8 cellular contexts compared by ENCODE assay signal in genomic region chr4:22129454-22130075, GRCh38.
DNase-seq lines count a peak whose midpoint lies in the region; ATAC-seq, FAIRE-seq and TF ChIP-seq lines count a peak whose summit lies in the region.

No MANE protein-coding gene starts in this region.

- intact Hi-C loops in activated CD4-positive, alpha-beta T cell treated with anti-CD3 and anti-CD28 coated beads for 36 hours (cut with DNase I, micrococcal nuclease), result loop anchor here in 1 of 2 experiments (1.0 kb wide), 2 partner anchors 260 to 339 kb away; no protein-coding TSS in a partner anchor
- intact Hi-C loops in right lobe of liver (cut with DNase I), result no loop called here

- DNase-seq in activated CD4-positive, alpha-beta T cell treated with anti-CD3 and anti-CD28 coated beads for 36 hours, result peak; percentile 32
- DNase-seq in activated CD4-positive, alpha-beta T cell treated with anti-CD3 and anti-CD28 coated beads, Interleukin-2, amount 50 U/mL, for 4 hours, result no peak
- DNase-seq in adipocyte (ENCODE audit: low read depth), result peak; percentile 33
- DNase-seq in right lobe of liver, result no peak
- DNase-seq in GM19239 (ENCODE audit: insufficient read length, low spot score), result no peak
- DNase-seq in ureter (ENCODE audit: low spot score), result no peak

- 15% methylated on average over 12 of the region's 12 CpGs for WGBS in right lobe of liver (ENCODE audit: insufficient coverage, low coverage, low lambda C conversion rate, missing lambda C conversion rate)

- peaks cover 14% of the 10 kb centered on the region for H3K9me3 Mint-ChIP-seq in activated CD4-positive, alpha-beta T cell treated with anti-CD3 and anti-CD28 coated beads for 36 hours (ENCODE audit: low read depth)

- no peaks in the 10 kb centered on the region for H3K36me3 Mint-ChIP-seq in activated CD4-positive, alpha-beta T cell treated with anti-CD3 and anti-CD28 coated beads for 36 hours (ENCODE audit: low read depth)

- no peak for TF ChIP-seq POLR2A in right lobe of liver (IDR thresholded peaks at IDR 0.05)

- H3K4me1 ChIP-seq in Loucy (ENCODE audit: insufficient read depth, low read length, poor library complexity, severe bottlenecking) (no peaks in the 10 kb centered on the region), adipocyte (ENCODE audit: control insufficient read depth, insufficient read depth, low read length) (no peaks in the 10 kb centered on the region), right lobe of liver (no peaks in the 10 kb centered on the region)

- no peak overlapping the region for H3K9ac ChIP-seq in Loucy (ENCODE audit: low read depth, low read length, poor library complexity, severe bottlenecking)
- no peak overlapping the region for H3K9ac ChIP-seq in adipocyte (ENCODE audit: low read length)

- ATAC-seq in activated CD4-positive, alpha-beta T cell treated with anti-CD3 and anti-CD28 coated beads for 36 hours, result no peak
- ATAC-seq in right lobe of liver (peak; percentile 66 to 72 (median 68)), HG02973 (IDR thresholded peaks at IDR 0.05; ENCODE audit: unreplicated experiment) (no peak)

- H3K79me2 ChIP-seq in Loucy (ENCODE audit: insufficient read depth, low read length), result no peaks in the 10 kb centered on the region

- no peaks in the 10 kb centered on the region for H3K9me2 ChIP-seq in Loucy (replicated peaks; ENCODE audit: low read depth, low read length)

- no peak for FAIRE-seq in GM19239 (lab: Jason Lieb, UNC)

- no peaks in the 10 kb centered on the region for H3F3A ChIP-seq in Loucy (ENCODE audit: low read depth)

- no peaks in the 10 kb centered on the region for H3K4me1 Mint-ChIP-seq in activated CD4-positive, alpha-beta T cell treated with anti-CD3 and anti-CD28 coated beads for 36 hours

- no peaks in the 10 kb centered on the region for H3K27me3 Mint-ChIP-seq in activated CD4-positive, alpha-beta T cell treated with anti-CD3 and anti-CD28 coated beads for 36 hours

- POLR2A ChIA-PET in activated CD4-positive, alpha-beta T cell treated with anti-CD3 and anti-CD28 coated beads for 36 hours (lab: Charles Lee), result no interaction called here

- H3K4me3 ChIP-seq in Loucy (ENCODE audit: low read length, poor library complexity, severe bottlenecking), result no peak overlapping the region
- no peak overlapping the region for H3K4me3 ChIP-seq in adipocyte (ENCODE audit: low read length)
- no peak overlapping the region for H3K4me3 ChIP-seq in right lobe of liver

- H3K9me3 ChIP-seq in Loucy (ENCODE audit: insufficient read depth, low read depth, low read length) (no peaks in the 10 kb centered on the region), adipocyte (ENCODE audit: control insufficient read depth, low read length) (no peaks in the 10 kb centered on the region), right lobe of liver (no peaks in the 10 kb centered on the region)

- H3K27ac ChIP-seq in right lobe of liver, result no peak overlapping the region

- H2AFZ ChIP-seq in Loucy (ENCODE audit: low read length), result no peak overlapping the region

- H3K4me2 ChIP-seq in Loucy (ENCODE audit: low read depth, low read length, poor library complexity, severe bottlenecking), result no peak overlapping the region

- H3K36me3 ChIP-seq in Loucy (ENCODE audit: insufficient read depth, low read length) (no peaks in the 10 kb centered on the region), adipocyte (ENCODE audit: control insufficient read depth, insufficient read depth, low read length, severe bottlenecking) (no peaks in the 10 kb centered on the region), right lobe of liver (no peaks in the 10 kb centered on the region)

- H3K27ac Mint-ChIP-seq in activated CD4-positive, alpha-beta T cell treated with anti-CD3 and anti-CD28 coated beads for 36 hours, result no peak overlapping the region

- CTCF ChIA-PET in activated CD4-positive, alpha-beta T cell treated with anti-CD3 and anti-CD28 coated beads for 36 hours (lab: Charles Lee), result interaction anchor here (0.7 to 1.1 kb wide), 4 partner anchors 228 to 340 kb away, joined by 3 to 4 read pairs (median 4); no protein-coding TSS in a partner anchor

- H4K20me1 ChIP-seq in Loucy (ENCODE audit: insufficient read depth, low read length, poor library complexity, severe bottlenecking), result no peaks in the 10 kb centered on the region

- TF ChIP-seq CTCF in Loucy (conservative IDR thresholded peaks at IDR 0.05; ENCODE audit: low read length) (peak; percentile 61), right lobe of liver (IDR thresholded peaks at IDR 0.05) (peak; percentile 28 to 52 (median 36))

- H3K27me3 ChIP-seq in Loucy (ENCODE audit: insufficient read depth, low read length, poor library complexity, severe bottlenecking) (no peaks in the 10 kb centered on the region), adipocyte (replicated peaks; ENCODE audit: control insufficient read depth, insufficient read depth, low read length) (no peaks in the 10 kb centered on the region), right lobe of liver (no peaks in the 10 kb centered on the region)

- no peak overlapping the region for H3K4me3 Mint-ChIP-seq in activated CD4-positive, alpha-beta T cell treated with anti-CD3 and anti-CD28 coated beads for 36 hours

Comparison
In these comparisons a context has a peak if more than half of its experiments do, and no peak if none do; other contexts are left out.
1. DNase-seq: peak in activated CD4-positive, alpha-beta T cell treated with anti-CD3 and anti-CD28 coated beads for 36 hours (single experiment) and adipocyte (single experiment); none in activated CD4-positive, alpha-beta T cell treated with anti-CD3 and anti-CD28 coated beads, Interleukin-2, amount 50 U/mL, for 4 hours (0 of 2), right lobe of liver (0 of 3), GM19239 (single experiment) and ureter (single experiment).
2. ATAC-seq: peak in right lobe of liver (4 of 4); none in activated CD4-positive, alpha-beta T cell treated with anti-CD3 and anti-CD28 coated beads for 36 hours (single experiment) and HG02973 (single experiment).